Comparison of ENCODE assay signal across 13 cellular contexts in genomic region chr1:214438059-214438458, GRCh38.
A peak's percentile ranks its signal among the peaks of the same experiment; 100 is the strongest.
DNase-seq lines count a peak whose midpoint lies in the region; ATAC-seq, FAIRE-seq and TF ChIP-seq lines count a peak whose summit lies in the region.
"Had no signal": no experiment of that assay in that cellular context is flagged by ENCODE, and none has a peak within 500 bp of the region (broad histone marks: within the 10 kb centered on the region; RNA-seq: fewer than 3 reads in every experiment).

No MANE protein-coding gene starts in this region.

- H3K9ac ChIP-seq in Karpas-422 (ENCODE audit: low read length) (no peak overlapping the region), mesendoderm (ENCODE audit: low read length) (no peak overlapping the region), PC-3 (ENCODE audit: low read length) (no peak overlapping the region)

- H3K4me2 ChIP-seq in Karpas-422 (ENCODE audit: low read depth, low read length, poor library complexity, severe bottlenecking) (no peak overlapping the region), mesendoderm (ENCODE audit: low read length) (no peak overlapping the region), PC-3 (ENCODE audit: low read length) (no peak overlapping the region)

- H2BK120ac ChIP-seq in mesendoderm (ENCODE audit: low read depth, low read length): no peak overlapping the region

- no peak for ATAC-seq in PC-3
- ATAC-seq: CD8-positive, alpha-beta T cell had no signal

- H3K56ac ChIP-seq in mesendoderm (ENCODE audit: low read length): no peak overlapping the region

- no peak overlapping the region for H3K4me3 Mint-ChIP-seq in activated T-helper 2 cell treated with anti-CD3 and anti-CD28 coated beads, Interferon-gamma antibody, Interleukin-2, Interleukin-4, amounts not matched to agents 10 μg/mL and 5 μg/mL and 100 μg/mL, durations not matched to agents 14 hours and 24 hours and 36 hours (ENCODE audit: low read depth)
- H3K4me3 Mint-ChIP-seq: CD8-positive, alpha-beta T cell; neural crest cell had no signal

- H3K9me3 ChIP-seq in Karpas-422 (ENCODE audit: low read length): no peaks in the 10 kb centered on the region
- H3K9me3 ChIP-seq in spleen: no peaks in the 10 kb centered on the region
- no peaks in the 10 kb centered on the region for H3K9me3 ChIP-seq in PC-3 (ENCODE audit: low read length)
- H3K9me3 ChIP-seq: thoracic aorta had no signal

- POLR2A ChIA-PET in PC-3 (lab: Charles Lee; ENCODE audit: unreplicated experiment): no interaction called here

- no peaks in the 10 kb centered on the region for H3K79me1 ChIP-seq in mesendoderm (ENCODE audit: low read length)

- CTCF ChIA-PET in PC-3 (lab: Charles Lee): no interaction called here

- H4K5ac ChIP-seq in mesendoderm (ENCODE audit: low read length): no peak overlapping the region

- H3K23ac ChIP-seq in mesendoderm (ENCODE audit: low read length): no peak overlapping the region

- H3K18ac ChIP-seq in mesendoderm (ENCODE audit: low read length): peak overlapping the region; percentile 8

- H2BK15ac ChIP-seq in mesendoderm (replicated peaks; ENCODE audit: low read depth): no peak overlapping the region

- no peaks in the 10 kb centered on the region for H3K36me3 ChIP-seq in Karpas-422 (ENCODE audit: insufficient read depth, low read length)
- H3K36me3 ChIP-seq in mesendoderm (ENCODE audit: control insufficient read depth, insufficient read depth, low read length): no peaks in the 10 kb centered on the region
- no peaks in the 10 kb centered on the region for H3K36me3 ChIP-seq in spleen
- H3K36me3 ChIP-seq in PC-3 (ENCODE audit: low read depth, low read length): no peaks in the 10 kb centered on the region
- H3K36me3 ChIP-seq: thoracic aorta had no signal

- peak overlapping the region; percentile 41 for H3K4ac ChIP-seq in mesendoderm (ENCODE audit: low read depth, low read length)

- H3K4me1 ChIP-seq in Karpas-422 (ENCODE audit: low read length) (peaks cover 60% of the 10 kb centered on the region), mesendoderm (ENCODE audit: control insufficient read depth, low read depth, low read length) (peaks cover 18% of the 10 kb centered on the region), spleen (peaks cover 0 to 32% (median 21%) of the 10 kb centered on the region in 6 donors), PC-3 (ENCODE audit: insufficient read depth, low read length) (peaks cover 21% of the 10 kb centered on the region)

- no TSS peak for BruUV-seq in PC-3 (replicated peaks; lab: Mats Ljungman, UMichigan)

- H3K4me1 Mint-ChIP-seq in activated T-helper 2 cell treated with anti-CD3 and anti-CD28 coated beads, Interferon-gamma antibody, Interleukin-2, Interleukin-4, amounts not matched to agents 10 μg/mL and 5 μg/mL and 100 μg/mL, durations not matched to agents 14 hours and 24 hours and 36 hours (ENCODE audit: low read depth): peaks cover 66% of the 10 kb centered on the region

- H4K20me1 ChIP-seq in Karpas-422 (ENCODE audit: insufficient read depth, low read depth, low read length): no peaks in the 10 kb centered on the region
- H4K20me1 ChIP-seq in PC-3 (ENCODE audit: low read length): no peaks in the 10 kb centered on the region

- WGBS in mesendoderm (ENCODE audit: extremely low coverage, insufficient coverage, low lambda C conversion rate): no CpG with 5 or more reads among the region's 6 CpGs
- 56 to 83% (median 79%) methylated on average over 6 of the region's 6 CpGs for WGBS in spleen, 5 donors

- intact Hi-C loops in activated T-helper 2 cell treated with anti-CD3 and anti-CD28 coated beads, Interferon-gamma antibody, Interleukin-2, Interleukin-4, amounts not matched to agents 10 μg/mL and 5 μg/mL and 100 μg/mL, durations not matched to agents 14 hours and 24 hours and 36 hours (cut with micrococcal nuclease): loop anchor here (1.0 to 5.0 kb wide), 5 partner anchors 8 to 156 kb away; partner anchors contain the start of gene SMYD2
- intact Hi-C loops in spleen (cut with DNase I; ENCODE audit: low total_unique reads): no loop called here
- intact Hi-C loops in PC-3 (cut with micrococcal nuclease): no loop called here

- TF ChIP-seq CTCF in spleen (IDR thresholded peaks at IDR 0.05 in 8 of 11, conservative IDR thresholded peaks at IDR 0.05 in 3 of 11) (no peak), PC-3 (conservative IDR thresholded peaks at IDR 0.05; ENCODE audit: low read depth, low read length) (no peak)

- H2AFZ ChIP-seq in Karpas-422 (ENCODE audit: low read length) (no peak overlapping the region), PC-3 (ENCODE audit: low read length) (no peak overlapping the region)

- no peaks in the 10 kb centered on the region for H3K27me3 ChIP-seq in Karpas-422 (ENCODE audit: low read length)
- no peaks in the 10 kb centered on the region for H3K27me3 ChIP-seq in mesendoderm (ENCODE audit: insufficient read depth, low read length, poor library complexity)
- no peaks in the 10 kb centered on the region for H3K27me3 ChIP-seq in spleen (replicated peaks in 1 of 7)
- H3K27me3 ChIP-seq in PC-3 (ENCODE audit: low read length): no peaks in the 10 kb centered on the region

- H3K27me3 Mint-ChIP-seq in activated T-helper 2 cell treated with anti-CD3 and anti-CD28 coated beads, Interferon-gamma antibody, Interleukin-2, Interleukin-4, amounts not matched to agents 10 μg/mL and 5 μg/mL and 100 μg/mL, durations not matched to agents 14 hours and 24 hours and 36 hours (ENCODE audit: low read depth): no peaks in the 10 kb centered on the region

- H3F3A ChIP-seq in PC-3 (ENCODE audit: low read length, unreplicated experiment): no peaks in the 10 kb centered on the region

- H2BK5ac ChIP-seq in mesendoderm (ENCODE audit: low read length): no peak overlapping the region

- H3K27ac Mint-ChIP-seq in activated T-helper 2 cell treated with anti-CD3 and anti-CD28 coated beads, Interferon-gamma antibody, Interleukin-2, Interleukin-4, amounts not matched to agents 10 μg/mL and 5 μg/mL and 100 μg/mL, durations not matched to agents 14 hours and 24 hours and 36 hours: peak overlapping the region; percentile 93
- H3K27ac Mint-ChIP-seq: CD8-positive, alpha-beta T cell had no signal

- H3K9me2 ChIP-seq in Karpas-422 (replicated peaks; ENCODE audit: insufficient read depth, low read length): no peaks in the 10 kb centered on the region
- H3K9me2 ChIP-seq in PC-3 (replicated peaks; ENCODE audit: low read length): no peaks in the 10 kb centered on the region

- no peak overlapping the region for H3K4me3 ChIP-seq in Karpas-422 (ENCODE audit: low read length)
- no peak overlapping the region for H3K4me3 ChIP-seq in mesendoderm (ENCODE audit: low read length)
- no peak overlapping the region for H3K4me3 ChIP-seq in spleen
- H3K4me3 ChIP-seq in PC-3 (ENCODE audit: low read length): no peak overlapping the region
- H3K4me3 ChIP-seq: thoracic aorta had no signal

- H3K79me2 ChIP-seq in Karpas-422 (ENCODE audit: low read length) (no peaks in the 10 kb centered on the region), mesendoderm (ENCODE audit: control insufficient read depth, insufficient read depth, low read length) (peaks cover 9% of the 10 kb centered on the region), PC-3 (ENCODE audit: low read length) (peaks cover 15% of the 10 kb centered on the region)

- H4K8ac ChIP-seq in mesendoderm (ENCODE audit: low read depth, low read length): no peak overlapping the region

- no peak for FAIRE-seq in H54 (lab: Jason Lieb, UNC)

- TF ChIP-seq POLR2A in spleen (IDR thresholded peaks at IDR 0.05) (no peak), H54 (IDR thresholded peaks at IDR 0.05; ENCODE audit: low read depth, low read length) (no peak)

- H2AK5ac ChIP-seq in mesendoderm (ENCODE audit: low read length): no peak overlapping the region

- peaks cover 39% of the 10 kb centered on the region for H3K36me3 Mint-ChIP-seq in activated T-helper 2 cell treated with anti-CD3 and anti-CD28 coated beads, Interferon-gamma antibody, Interleukin-2, Interleukin-4, amounts not matched to agents 10 μg/mL and 5 μg/mL and 100 μg/mL, durations not matched to agents 14 hours and 24 hours and 36 hours (ENCODE audit: low read depth)
- H3K36me3 Mint-ChIP-seq: CD8-positive, alpha-beta T cell had no signal

- H3K9me3 Mint-ChIP-seq in activated T-helper 2 cell treated with anti-CD3 and anti-CD28 coated beads, Interferon-gamma antibody, Interleukin-2, Interleukin-4, amounts not matched to agents 10 μg/mL and 5 μg/mL and 100 μg/mL, durations not matched to agents 14 hours and 24 hours and 36 hours: peaks cover 11% of the 10 kb centered on the region
- H3K9me3 Mint-ChIP-seq: CD8-positive, alpha-beta T cell; neural crest cell had no signal

- peak overlapping the region; percentile 86; the same call in 1 of the 2 replicates for H3K27ac ChIP-seq in Karpas-422 (ENCODE audit: low read length)
- no peak overlapping the region for H3K27ac ChIP-seq in mesendoderm (ENCODE audit: low read depth, low read length)
- H3K27ac ChIP-seq in spleen: peak overlapping the region in 1 of 8 donors; percentile 63
- H3K27ac ChIP-seq in PC-3 (ENCODE audit: low read length): no peak overlapping the region
- H3K27ac ChIP-seq: thoracic aorta had no signal

- peak; percentile 41 for DNase-seq in ELF-1 (ENCODE audit: low read depth, low spot score)
- DNase-seq in Karpas-422: no peak
- DNase-seq in activated T-helper 2 cell treated with anti-CD3 and anti-CD28 coated beads, Interferon-gamma antibody, Interleukin-2, Interleukin-4, amounts not matched to agents 10 μg/mL and 5 μg/mL and 100 μg/mL, durations not matched to agents 14 hours and 24 hours and 36 hours (ENCODE audit: low spot score): no peak
- peak; percentile 75 for DNase-seq in mesendoderm
- no peak for DNase-seq in Ammon's horn (ENCODE audit: low spot score)
- no peak for DNase-seq in spleen
- no peak for DNase-seq in PC-3
- no peak for DNase-seq in H54 (ENCODE audit: insufficient read length, low spot score)
- DNase-seq: CD8-positive, alpha-beta T cell; effector memory CD4-positive, alpha-beta T cell; GF-D8 had no signal

Comparison
In these comparisons a context has a peak if more than half of its experiments do, and no peak if none do; other contexts are left out.
1. DNase-seq: peak in ELF-1 (single experiment) and mesendoderm (single experiment); none in Karpas-422 (single experiment), activated T-helper 2 cell treated with anti-CD3 and anti-CD28 coated beads, Interferon-gamma antibody, Interleukin-2, Interleukin-4, amounts not matched to agents 10 μg/mL and 5 μg/mL and 100 μg/mL, durations not matched to agents 14 hours and 24 hours and 36 hours (single experiment), Ammon's horn (single experiment), spleen (single experiment), PC-3 (single experiment) and H54 (single experiment).